14 cellular contexts compared by ENCODE assay signal in the genomic region with DNA sequence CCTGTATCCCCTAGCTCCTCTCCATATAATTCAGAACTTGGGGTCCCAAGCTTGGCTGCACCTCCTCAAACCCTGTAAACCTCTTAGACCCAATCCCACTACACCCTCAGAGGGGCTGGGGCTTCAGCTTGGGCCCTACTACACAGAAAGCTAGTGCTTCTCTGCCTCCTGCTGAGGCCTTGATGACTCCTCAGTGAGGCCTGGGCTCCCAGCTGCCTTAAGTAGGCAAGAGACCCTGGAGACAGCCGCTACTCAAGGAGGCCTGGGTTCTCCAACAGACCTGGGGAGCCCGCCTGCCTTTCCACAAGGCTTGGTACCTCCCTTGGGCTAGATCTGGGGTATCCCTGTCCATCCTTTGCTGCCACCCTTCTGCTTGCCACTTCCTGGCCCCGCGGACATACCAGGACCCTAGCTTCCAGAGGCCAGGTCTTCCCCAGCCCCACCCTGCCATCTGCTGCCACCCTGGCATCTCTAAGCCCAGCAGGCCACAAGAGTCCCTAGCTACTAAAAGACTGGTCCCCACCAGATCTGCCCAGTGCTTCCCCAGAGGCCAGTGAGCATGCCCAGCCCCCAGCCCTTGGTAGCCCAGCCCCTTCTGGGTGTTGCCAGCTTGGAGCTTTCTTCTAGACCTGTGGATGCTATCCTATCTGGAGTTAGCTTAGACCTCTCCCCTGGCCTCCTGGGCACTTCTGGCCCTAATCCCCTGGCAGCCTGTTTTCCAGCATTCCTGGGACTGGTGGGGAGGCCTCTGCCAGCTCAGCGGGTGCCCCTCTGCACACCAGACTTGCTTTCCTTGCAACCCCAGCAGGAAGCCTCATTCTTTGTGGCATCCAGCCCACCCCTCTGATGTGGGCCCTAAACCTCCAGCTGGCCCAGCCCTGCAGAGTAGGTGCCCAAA. TPM values are rescaled to one million over a fixed set of nuclear protein-coding genes. Genes with fewer than 3 reads are reported as not detected.
DNase-seq lines count a peak whose midpoint lies in the region; ATAC-seq and TF ChIP-seq lines count a peak whose summit lies in the region.
"Had no signal": no experiment of that assay in that cellular context is flagged by ENCODE, and none has a peak within 500 bp of the region (broad histone marks: within the 10 kb centered on the region; RNA-seq: fewer than 3 reads in every experiment).

No MANE protein-coding gene starts in this region.

- H3K9me3 ChIP-seq in RWPE2 (ENCODE audit: severe bottlenecking) (no peaks in the 10 kb centered on the region), mucosa of descending colon (no peaks in the 10 kb centered on the region), upper lobe of right lung (no peaks in the 10 kb centered on the region)

- ATAC-seq in RWPE2 (ENCODE audit: low read depth) (peak; percentile 15), mucosa of descending colon (peak; percentile 13), upper lobe of right lung (no peak), GM18861 (IDR thresholded peaks at IDR 0.05; ENCODE audit: unreplicated experiment) (no peak)

- H3K4me3 ChIP-seq in RWPE2 (ENCODE audit: severe bottlenecking) (no peak overlapping the region), mucosa of descending colon (no peak overlapping the region), upper lobe of right lung (no peak overlapping the region)
- H3K4me3 ChIP-seq: coronary artery had no signal

- intact Hi-C loops in mucosa of descending colon (cut with DNase I, micrococcal nuclease): no loop called here
- intact Hi-C loops in upper lobe of right lung (cut with DNase I): no loop called here

- H3K36me3 ChIP-seq in RWPE2 (ENCODE audit: low read depth) (peaks cover 26% of the 10 kb centered on the region), mucosa of descending colon (ENCODE audit: low read depth) (peaks cover 3% of the 10 kb centered on the region), upper lobe of right lung (peaks cover 30% of the 10 kb centered on the region)

- no peaks in the 10 kb centered on the region for H3K27me3 ChIP-seq in RWPE2 (ENCODE audit: insufficient read depth, poor library complexity, severe bottlenecking)
- no peaks in the 10 kb centered on the region for H3K27me3 ChIP-seq in upper lobe of right lung

- H3K27ac ChIP-seq in RWPE2 (ENCODE audit: poor library complexity, severe bottlenecking) (no peak overlapping the region), upper lobe of right lung (no peak overlapping the region)
- H3K27ac ChIP-seq: coronary artery had no signal

- DNase-seq in NCI-H82 (lab: John Stamatoyannopoulos, UW) (peak; percentile 57), NCI-H82 treated with DMSO at 0.1 percent for 48 hours (lab: John Stamatoyannopoulos, UW; ENCODE audit: unreplicated experiment) (no peak), RWPE2 (ENCODE audit: low spot score) (no peak), mucosa of descending colon (no peak), upper lobe of right lung (no peak), AG20443 (ENCODE audit: low spot score) (no peak)
- DNase-seq: activated CD4-positive, alpha-beta memory T cell treated with anti-CD3 and anti-CD28 coated beads, Interleukin-2, amount 10 ng/mL, durations not matched to agents 7 days and 5 days; NCI-H2081 treated with DMSO at 0.1 percent for 48 hours had no signal

- TF ChIP-seq POLR2A in GM18526 (IDR thresholded peaks at IDR 0.05; ENCODE audit: extremely low read depth, insufficient read length): peak; percentile 32

- no peaks in the 10 kb centered on the region for H3K4me1 ChIP-seq in RWPE2 (ENCODE audit: insufficient read depth, poor library complexity, severe bottlenecking)
- H3K4me1 ChIP-seq in mucosa of descending colon (ENCODE audit: low read depth): no peaks in the 10 kb centered on the region
- no peaks in the 10 kb centered on the region for H3K4me1 ChIP-seq in upper lobe of right lung

- TF ChIP-seq CTCF in RWPE2 (IDR thresholded peaks at IDR 0.05; ENCODE audit: poor library complexity, severe bottlenecking): no peak
- no peak for TF ChIP-seq CTCF in mucosa of descending colon (IDR thresholded peaks at IDR 0.05)
- TF ChIP-seq CTCF in upper lobe of right lung (IDR thresholded peaks at IDR 0.05): no peak

RNA-seq across cellular contexts. Expression of a gene that starts 13.7 kb away (rescaled TPM):
- total RNA-seq in mucosa of descending colon (10 to 100 TPM; 22.2 to 32.5 (median 24.2) TPM), upper lobe of right lung (33.3 TPM)

RNA-seq across cellular contexts. Expression of a gene that starts 42.8 kb away (rescaled TPM):
- total RNA-seq in mucosa of descending colon (not detected), upper lobe of right lung (not detected)
- total RNA-seq: activated CD4-positive, alpha-beta memory T cell treated with anti-CD3 and anti-CD28 coated beads, Interleukin-2, amount 10 ng/mL, durations not matched to agents 7 days and 5 days; mesenteric fat pad; T-helper 2 cell treated with Interferon-gamma antibody and Interleukin-4, amounts not matched to agents 100 ng/mL and 5 ng/mL, for 36 hours; ureter had no signal

Comparison
In these comparisons a context has a peak if more than half of its experiments do, and no peak if none do; other contexts are left out.
1. ATAC-seq: peak in RWPE2 (single experiment) and mucosa of descending colon (single experiment); none in upper lobe of right lung (single experiment) and GM18861 (single experiment).